ENCODE assay signal across 24 cellular contexts in genomic region chr2:11006191-11006590, GRCh38.
"Had no signal": no experiment of that assay in that cellular context is flagged by ENCODE, and none has a peak within 500 bp of the region (broad histone marks: within the 10 kb centered on the region; RNA-seq: fewer than 3 reads in every experiment).

No MANE protein-coding gene starts in this region.

- ATAC-seq: naive thymus-derived CD8-positive, alpha-beta T cell; pancreas; psoas muscle; right cardiac atrium; right lobe of liver; stimulated activated effector memory CD8-positive, alpha-beta T cell treated with anti-CD3 and anti-CD28 coated beads, Interleukin-12 subunit alpha, Interleukin-12 subunit beta, amount 100 ng/mL, for 72 hours; stimulated activated naive B cell treated with anti-CD40 and anti-IgM and Interleukin-4, amounts not matched to agents 10 μg/mL and 1 μg/mL and 100 μg/mL, for 72 hours; upper lobe of right lung had no signal

- H3K27me3 ChIP-seq: neutrophil, pancreas, right lobe of liver, sigmoid colon, thyroid gland, tibial nerve, upper lobe of right lung, uterus had no signal

- H3K4me3 ChIP-seq: pancreas, psoas muscle, right lobe of liver, sigmoid colon, stomach, thoracic aorta, thyroid gland, tibial nerve, upper lobe of right lung, uterus had no signal

- H3K27ac ChIP-seq: neutrophil, pancreas, psoas muscle, right lobe of liver, sigmoid colon, stomach, thoracic aorta, thyroid gland, tibial nerve, upper lobe of right lung, uterus had no signal

- DNase-seq: naive thymus-derived CD8-positive, alpha-beta T cell; nephron progenitor cell; nucleus accumbens; pancreas; psoas muscle; right cardiac atrium; right lobe of liver; sigmoid colon; small intestine; stimulated activated CD4-positive, alpha-beta T cell treated with anti-CD3 and anti-CD28 coated beads, Interleukin-15, amount 100 ng/mL, for 24 hours; stimulated activated CD4-positive, alpha-beta T cell treated with anti-CD3 and anti-CD28 coated beads, Interleukin-2, amount 100 ng/mL, for 24 hours; stimulated activated CD4-positive, alpha-beta T cell treated with anti-CD3 and anti-CD28 coated beads, Interleukin-2, amount 100 ng/mL, for 48 hours; stimulated activated CD4-positive, alpha-beta T cell treated with anti-CD3 and anti-CD28 coated beads, Interleukin-4, amount 100 ng/mL, for 24 hours; stimulated activated naive B cell treated with anti-CD40 and anti-IgM and Interleukin-4, amounts not matched to agents 10 μg/mL and 1 μg/mL and 100 μg/mL, for 72 hours; stimulated activated naive CD4-positive, alpha-beta T cell treated with Interleukin-2 at 50 U/mL for 16 hours; stomach; thyroid gland; trophoblast cell; upper lobe of right lung; uterus had no signal

- H3K9me3 ChIP-seq: neutrophil, pancreas, psoas muscle, right lobe of liver, thoracic aorta, thyroid gland, upper lobe of right lung, uterus had no signal

- H3K36me3 ChIP-seq: neutrophil, pancreas, right lobe of liver, sigmoid colon, stomach, thoracic aorta, thyroid gland, tibial nerve, upper lobe of right lung, uterus had no signal

- H3K4me1 ChIP-seq: psoas muscle, right lobe of liver, sigmoid colon, stomach, thyroid gland, tibial nerve, upper lobe of right lung, uterus had no signal
